ENCODE assay signal across 22 cellular contexts in genomic region chr2:69145204-69145603, GRCh38.
A peak's percentile ranks its signal among the peaks of the same experiment; 100 is the strongest.
DNase-seq lines count a peak whose midpoint lies in the region; ATAC-seq and TF ChIP-seq lines count a peak whose summit lies in the region.
"Had no signal": no experiment of that assay in that cellular context is flagged by ENCODE, and none has a peak within 500 bp of the region (broad histone marks: within the 10 kb centered on the region; RNA-seq: fewer than 3 reads in every experiment).

No MANE protein-coding gene starts in this region.

- H3K36me3 ChIP-seq in gastrocnemius medialis (no peaks in the 10 kb centered on the region), tibial artery (peaks cover 0 to 5% (median 4%) of the 10 kb centered on the region in 3 donors)
- H3K36me3 ChIP-seq: HAP-1 had no signal

- peaks cover 3% of the 10 kb centered on the region for H3K27me3 Mint-ChIP-seq in activated T-helper 2 cell treated with anti-CD3 and anti-CD28 coated beads, Interferon-gamma antibody, Interleukin-2, Interleukin-4, amounts not matched to agents 10 μg/mL and 5 μg/mL and 100 μg/mL, durations not matched to agents 14 hours and 24 hours and 36 hours (ENCODE audit: low read depth)

- peak; percentile 45 to 51 for ATAC-seq in gastrocnemius medialis
- ATAC-seq in GM19023 (IDR thresholded peaks at IDR 0.05; ENCODE audit: unreplicated experiment), result no peak
- ATAC-seq: GM12878 had no signal

- no peaks in the 10 kb centered on the region for H3K9me3 Mint-ChIP-seq in activated T-helper 2 cell treated with anti-CD3 and anti-CD28 coated beads, Interferon-gamma antibody, Interleukin-2, Interleukin-4, amounts not matched to agents 10 μg/mL and 5 μg/mL and 100 μg/mL, durations not matched to agents 14 hours and 24 hours and 36 hours
- H3K9me3 Mint-ChIP-seq: CD8-positive, alpha-beta memory T cell had no signal

- H3K4me3 Mint-ChIP-seq in activated T-helper 2 cell treated with anti-CD3 and anti-CD28 coated beads, Interferon-gamma antibody, Interleukin-2, Interleukin-4, amounts not matched to agents 10 μg/mL and 5 μg/mL and 100 μg/mL, durations not matched to agents 14 hours and 24 hours and 36 hours (ENCODE audit: low read depth), result no peak overlapping the region
- H3K4me3 Mint-ChIP-seq: CD8-positive, alpha-beta memory T cell had no signal

- H3K9me3 ChIP-seq in gastrocnemius medialis (no peaks in the 10 kb centered on the region), tibial artery (no peaks in the 10 kb centered on the region)
- H3K9me3 ChIP-seq: HAP-1 had no signal

- in situ Hi-C loops in gastrocnemius medialis (cut with MboI; ENCODE audit: low sequenced_read_pairs in 4 of 4), result no loop called here

- TF ChIP-seq CTCF in gastrocnemius medialis (IDR thresholded peaks at IDR 0.05 in 4 of 5, conservative IDR thresholded peaks at IDR 0.05 in 1 of 5), result no peak
- no peak for TF ChIP-seq CTCF in tibial artery (IDR thresholded peaks at IDR 0.05)

- H3K36me3 Mint-ChIP-seq in activated T-helper 2 cell treated with anti-CD3 and anti-CD28 coated beads, Interferon-gamma antibody, Interleukin-2, Interleukin-4, amounts not matched to agents 10 μg/mL and 5 μg/mL and 100 μg/mL, durations not matched to agents 14 hours and 24 hours and 36 hours (ENCODE audit: low read depth), result no peaks in the 10 kb centered on the region
- H3K36me3 Mint-ChIP-seq: CD8-positive, alpha-beta memory T cell had no signal

- no peaks in the 10 kb centered on the region for H3K27me3 ChIP-seq in gastrocnemius medialis
- no peaks in the 10 kb centered on the region for H3K27me3 ChIP-seq in tibial artery

- no peak overlapping the region for H3K4me3 ChIP-seq in gastrocnemius medialis
- H3K4me3 ChIP-seq in tibial artery, result no peak overlapping the region
- H3K4me3 ChIP-seq: GM12878, GM23248, HAP-1 had no signal

- TF ChIP-seq POLR2A in gastrocnemius medialis (IDR thresholded peaks at IDR 0.05), result no peak

- H3K4me1 Mint-ChIP-seq in activated T-helper 2 cell treated with anti-CD3 and anti-CD28 coated beads, Interferon-gamma antibody, Interleukin-2, Interleukin-4, amounts not matched to agents 10 μg/mL and 5 μg/mL and 100 μg/mL, durations not matched to agents 14 hours and 24 hours and 36 hours (ENCODE audit: low read depth), result no peaks in the 10 kb centered on the region
- H3K4me1 Mint-ChIP-seq: CD8-positive, alpha-beta memory T cell had no signal

- H3K27ac Mint-ChIP-seq in activated T-helper 2 cell treated with anti-CD3 and anti-CD28 coated beads, Interferon-gamma antibody, Interleukin-2, Interleukin-4, amounts not matched to agents 10 μg/mL and 5 μg/mL and 100 μg/mL, durations not matched to agents 14 hours and 24 hours and 36 hours, result no peak overlapping the region
- H3K27ac Mint-ChIP-seq: CD8-positive, alpha-beta memory T cell had no signal

- peak; percentile 84 for DNase-seq in myocyte (ENCODE audit: low read depth)
- no peak for DNase-seq in gastrocnemius medialis
- DNase-seq in tibial artery, result no peak
- DNase-seq in activated T-helper 2 cell treated with anti-CD3 and anti-CD28 coated beads, Interferon-gamma antibody, Interleukin-2, Interleukin-4, amounts not matched to agents 10 μg/mL and 5 μg/mL and 100 μg/mL, durations not matched to agents 14 hours and 24 hours and 36 hours (ENCODE audit: low spot score), result no peak
- no peak for DNase-seq in ecto neural progenitor cell (ENCODE audit: low spot score)
- DNase-seq: C1 segment of cervical spinal cord; CD8-positive, alpha-beta memory T cell; DMS53; EL; GM23248; NCI-H1436; NCI-H1930; NCI-H226; NCI-H524; NCI-H82; RPMI8226 had no signal

- H3K27ac ChIP-seq in angular gyrus (ENCODE audit: low read depth, low read length) (peak overlapping the region; percentile 44), gastrocnemius medialis (peak overlapping the region in 3 of 4 donors; percentile 6 to 18 (median 10)), tibial artery (peak overlapping the region; percentile 61 to 74)
- H3K27ac ChIP-seq: GM23248, HL-60, KMS-11 had no signal

- intact Hi-C loops in gastrocnemius medialis (cut with DNase I; ENCODE audit: low total_unique reads), result no loop called here
- intact Hi-C loops in tibial artery (cut with DNase I; ENCODE audit: low total_unique reads), result no loop called here
- intact Hi-C loops in activated T-helper 2 cell treated with anti-CD3 and anti-CD28 coated beads, Interferon-gamma antibody, Interleukin-2, Interleukin-4, amounts not matched to agents 10 μg/mL and 5 μg/mL and 100 μg/mL, durations not matched to agents 14 hours and 24 hours and 36 hours (cut with micrococcal nuclease), result no loop called here

- H3K4me1 ChIP-seq in gastrocnemius medialis (no peaks in the 10 kb centered on the region), tibial artery (peaks cover 0 to 51% (median 32%) of the 10 kb centered on the region in 4 donors)
- H3K4me1 ChIP-seq: HAP-1 had no signal

Comparison
In these comparisons a context has a peak if more than half of its experiments do, and no peak if none do; other contexts are left out.
1. H3K27ac ChIP-seq: peak in every context shown above with its lines; median percentile 68 in tibial artery; 44 in angular gyrus; 10 in gastrocnemius medialis.